ENCODE assay signal across 24 cellular contexts in the genomic region with DNA sequence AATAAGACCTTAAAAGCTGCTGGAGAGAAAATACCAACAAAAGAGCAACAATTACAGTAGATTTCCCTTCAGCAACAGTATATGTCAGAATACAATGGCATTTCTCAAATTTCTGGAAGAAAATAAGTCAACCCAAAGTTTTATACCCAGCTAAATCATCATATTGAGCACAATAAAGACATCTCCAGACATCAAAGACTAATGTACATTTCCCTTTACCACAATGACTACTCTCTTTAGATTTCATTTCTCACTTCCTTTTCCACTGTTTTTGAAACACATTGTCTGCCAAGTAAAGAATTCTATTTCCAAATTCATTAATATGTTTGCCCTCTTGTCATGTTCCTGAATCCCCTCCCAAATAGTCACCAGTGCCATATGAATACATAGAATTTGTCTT.
DNase-seq lines count a peak whose midpoint lies in the region; ATAC-seq, FAIRE-seq and TF ChIP-seq lines count a peak whose summit lies in the region.
"Had no signal": no experiment of that assay in that cellular context is flagged by ENCODE, and none has a peak within 500 bp of the region (broad histone marks: within the 10 kb centered on the region; RNA-seq: fewer than 3 reads in every experiment).

No MANE protein-coding gene starts in this region.

- in situ Hi-C loops in HepG2 (cut with HindIII; ENCODE audit: extremely low pct_ligation_motif_present, low pct_unique_long_range_greater_than_20kb) = no loop called here

- H3K4me3 ChIP-seq in HepG2 (replicated peaks in 1 of 3; ENCODE audit: insufficient read depth in 1 of 3, low read depth in 2 of 3, low read length in 3 of 3) (no peak overlapping the region), right lobe of liver (no peak overlapping the region), Karpas-422 (ENCODE audit: low read length) (no peak overlapping the region)
- H3K4me3 ChIP-seq: BLaER1, GM12878 had no signal

- CTCF ChIA-PET in HepG2 (lab: Yijun Ruan, JAX; ENCODE audit: low intra/inter-chr PET ratio, low total read pairs) = no interaction called here

- H3K9ac ChIP-seq in HepG2 (ENCODE audit: insufficient read depth, low read depth, low read length) = no peak overlapping the region
- no peak overlapping the region for H3K9ac ChIP-seq in Karpas-422 (ENCODE audit: low read length)
- H3K9ac ChIP-seq: BLaER1 had no signal

- H3K27ac ChIP-seq in HepG2 (ENCODE audit: extremely low read length, insufficient read depth, low read length) (no peak overlapping the region), right lobe of liver (no peak overlapping the region), Karpas-422 (ENCODE audit: low read length) (no peak overlapping the region)
- H3K27ac ChIP-seq: BLaER1 had no signal

- no peaks in the 10 kb centered on the region for H3K27me3 ChIP-seq in HepG2 (ENCODE audit: control insufficient read depth in 1 of 2, insufficient read depth in 2 of 2, low read length in 2 of 2)
- H3K27me3 ChIP-seq in right lobe of liver = no peaks in the 10 kb centered on the region
- H3K27me3 ChIP-seq in Karpas-422 (ENCODE audit: low read length) = no peaks in the 10 kb centered on the region
- H3K27me3 ChIP-seq: BLaER1 had no signal

- no peaks in the 10 kb centered on the region for H3K4me1 ChIP-seq in HepG2 (ENCODE audit: insufficient read depth, low read length)
- no peaks in the 10 kb centered on the region for H3K4me1 ChIP-seq in right lobe of liver
- no peaks in the 10 kb centered on the region for H3K4me1 ChIP-seq in Karpas-422 (ENCODE audit: low read length)
- H3K4me1 ChIP-seq: BE2C had no signal

- ATAC-seq in HepG2 = no peak
- ATAC-seq in right lobe of liver = no peak
- ATAC-seq: GM12878 had no signal

- POLR2A ChIA-PET in HepG2 (lab: Yijun Ruan, JAX) = no interaction called here

- DNase-seq in HepG2 (ENCODE audit: low spot score) (no peak), right lobe of liver (no peak), MV-4-11 (lab: John Stamatoyannopoulos, UW) (peak; percentile 43), middle frontal gyrus (ENCODE audit: extremely low spot score, low spot score) (no peak), Karpas-422 (no peak)
- DNase-seq: 8988T; ACHN; BE2C; C1 segment of cervical spinal cord; CD4-positive, alpha-beta memory T cell; CD4-positive, CD25-positive, alpha-beta regulatory T cell; CD8-positive, alpha-beta memory T cell; COR-L47; DMS 273 treated with DMSO at 0.1 percent for 48 hours; DMS153; DMS53; DMS79; DND-41; EL; GDM1 had no signal

- H4K20me1 ChIP-seq in HepG2 (ENCODE audit: insufficient read depth, low read length) = no peaks in the 10 kb centered on the region
- no peaks in the 10 kb centered on the region for H4K20me1 ChIP-seq in Karpas-422 (ENCODE audit: insufficient read depth, low read depth, low read length)
- H4K20me1 ChIP-seq: BLaER1 had no signal

- TF ChIP-seq POLR2A in HepG2 (IDR thresholded peaks at IDR 0.05; ENCODE audit: insufficient read depth in 1 of 2, low read depth in 2 of 2, low read length in 2 of 2) (no peak), right lobe of liver (IDR thresholded peaks at IDR 0.05) (no peak)

- no peak overlapping the region for H3K4me2 ChIP-seq in HepG2 (ENCODE audit: low read depth, low read length)
- no peak overlapping the region for H3K4me2 ChIP-seq in Karpas-422 (ENCODE audit: low read depth, low read length, poor library complexity, severe bottlenecking)
- H3K4me2 ChIP-seq: BLaER1 had no signal

- no TSS peak for BruUV-seq in HepG2 (replicated peaks; lab: Mats Ljungman, UMichigan)

- TF ChIP-seq EP300 in HepG2 (IDR thresholded peaks at IDR 0.05; ENCODE audit: low read depth in 2 of 2, low read length in 2 of 2) (no peak), HepG2 (CRISPR knock-in tag; IDR thresholded peaks at IDR 0.05; ENCODE audit: borderline replicate concordance) (no peak)

- H3K9me3 ChIP-seq in HepG2 (ENCODE audit: low read length) (peaks cover 9% of the 10 kb centered on the region), right lobe of liver (no peaks in the 10 kb centered on the region), Karpas-422 (ENCODE audit: low read length) (no peaks in the 10 kb centered on the region)
- H3K9me3 ChIP-seq: BE2C had no signal

- TF ChIP-seq CTCF in HepG2 (CRISPR knock-in tag; IDR thresholded peaks at IDR 0.05) = no peak
- TF ChIP-seq CTCF in right lobe of liver (IDR thresholded peaks at IDR 0.05) = no peak

- intact Hi-C loops in HepG2 (cut with micrococcal nuclease; ENCODE audit: unreplicated experiment) = loop anchor here (2.0 kb wide), 1 partner anchor 71 kb away; no protein-coding TSS in a partner anchor
- intact Hi-C loops in right lobe of liver (cut with DNase I) = no loop called here

- H3K79me2 ChIP-seq in HepG2 (ENCODE audit: insufficient read depth, low read length) (no peaks in the 10 kb centered on the region), Karpas-422 (ENCODE audit: low read length) (no peaks in the 10 kb centered on the region)

- FAIRE-seq in HepG2 (lab: Jason Lieb, UNC) = no peak
- FAIRE-seq: GM12878, GM12892, GM18507 had no signal

- H3K9me2 ChIP-seq in Karpas-422 (replicated peaks; ENCODE audit: insufficient read depth, low read length) = no peaks in the 10 kb centered on the region

- H3K36me3 ChIP-seq in HepG2 (replicated peaks in 1 of 2; ENCODE audit: control insufficient read depth in 1 of 2, insufficient read depth in 2 of 2, low read length in 2 of 2) = no peaks in the 10 kb centered on the region
- H3K36me3 ChIP-seq in right lobe of liver = no peaks in the 10 kb centered on the region
- H3K36me3 ChIP-seq in Karpas-422 (ENCODE audit: insufficient read depth, low read length) = no peaks in the 10 kb centered on the region
- H3K36me3 ChIP-seq: BE2C, BLaER1 had no signal

- H2AFZ ChIP-seq in HepG2 (ENCODE audit: low read length) (no peak overlapping the region), Karpas-422 (ENCODE audit: low read length) (no peak overlapping the region)

- TF ChIP-seq RAD21 in HepG2 (CRISPR knock-in tag; IDR thresholded peaks at IDR 0.05) = no peak

TF ChIP-seq in HepG2, 621 proteins besides CTCF, POLR2A, EP300 and RAD21:
- no peak for TF ChIP-seq ZNF572 (CRISPR knock-in tag; IDR thresholded peaks at IDR 0.05)
- no peak for TF ChIP-seq NFYB (CRISPR knock-in tag; IDR thresholded peaks at IDR 0.05)
- no peak for TF ChIP-seq HNRNPL (IDR thresholded peaks at IDR 0.05; ENCODE audit: low read depth, low read length)
- TF ChIP-seq NFRKB (IDR thresholded peaks at IDR 0.05) = no peak
- peak; percentile 42; the same call in 1 of the 2 replicates for TF ChIP-seq ZFP1 (CRISPR knock-in tag; IDR thresholded peaks at IDR 0.05)
